Comparison of ENCODE assay signal across 8 cellular contexts in genomic region chr9:137077010-137077747, GRCh38. TPM values are rescaled to one million over a fixed set of nuclear protein-coding genes. Genes with fewer than 3 reads are reported as not detected.
DNase-seq lines count a peak whose midpoint lies in the region; ATAC-seq and TF ChIP-seq lines count a peak whose summit lies in the region.

A gene with protein sequence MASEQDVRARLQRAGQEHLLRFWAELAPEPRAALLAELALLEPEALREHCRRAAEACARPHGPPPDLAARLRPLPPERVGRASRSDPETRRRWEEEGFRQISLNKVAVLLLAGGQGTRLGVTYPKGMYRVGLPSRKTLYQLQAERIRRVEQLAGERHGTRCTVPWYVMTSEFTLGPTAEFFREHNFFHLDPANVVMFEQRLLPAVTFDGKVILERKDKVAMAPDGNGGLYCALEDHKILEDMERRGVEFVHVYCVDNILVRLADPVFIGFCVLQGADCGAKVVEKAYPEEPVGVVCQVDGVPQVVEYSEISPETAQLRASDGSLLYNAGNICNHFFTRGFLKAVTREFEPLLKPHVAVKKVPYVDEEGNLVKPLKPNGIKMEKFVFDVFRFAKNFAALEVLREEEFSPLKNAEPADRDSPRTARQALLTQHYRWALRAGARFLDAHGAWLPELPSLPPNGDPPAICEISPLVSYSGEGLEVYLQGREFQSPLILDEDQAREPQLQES (plus strand): TSS chr9:137077517. CDS start chr9:137077533, 16 bp downstream.

- WGBS in spleen, 5 donors = 1 to 3% (median 3%) methylated on average over 25 to 87 of the region's 87 CpGs

- no peak within 1 kb of the TSS for H3K27ac ChIP-seq in HUES48 (ENCODE audit: low read depth, low read length)
- peak within 1 kb of the TSS; percentile 48 to 91 (median 76) for H3K27ac ChIP-seq in spleen

- in situ Hi-C loops in GM18951 (cut with MboI; ENCODE audit: low sequenced_read_pairs, unreplicated experiment) = no loop called here

- H3K36me3 ChIP-seq in HUES48 (ENCODE audit: control insufficient read depth, insufficient read depth, low read length) (peaks cover 5% of the 10 kb centered on the region; the same call in 1 of the 2 replicates), spleen (peaks cover 0 to 40% (median 31%) of the 10 kb centered on the region in 6 donors)

- peak; percentile 60 for DNase-seq in AG10803 (ENCODE audit: low read depth)
- peak; percentile 18 for DNase-seq in T1000 (lab: John Stamatoyannopoulos, UW)
- no peak for DNase-seq in central memory CD8-positive, alpha-beta T cell (ENCODE audit: low spot score in 2 of 2)
- peak; percentile 69 for DNase-seq in islet precursor cell
- peak; percentile 93 for DNase-seq in spleen
- DNase-seq in SIG-M5 (lab: John Stamatoyannopoulos, UW) = no peak

- H3K9me3 ChIP-seq in HUES48 (ENCODE audit: control insufficient read depth, insufficient read depth, low read length) = no peaks in the 10 kb centered on the region
- H3K9me3 ChIP-seq in spleen = no peaks in the 10 kb centered on the region

- H3K27me3 ChIP-seq in HUES48 (ENCODE audit: control insufficient read depth, insufficient read depth, low read length) (peaks cover 30% of the 10 kb centered on the region), spleen (replicated peaks in 1 of 7) (peaks cover 0 to 8% (median 0%) of the 10 kb centered on the region in 7 donors)

- intact Hi-C loops in spleen (cut with DNase I; ENCODE audit: low total_unique reads) = no loop called here

- no peaks in the 10 kb centered on the region for H3K9me3 Mint-ChIP-seq in central memory CD8-positive, alpha-beta T cell

- no peak within 1 kb of the TSS for H3K27ac Mint-ChIP-seq in central memory CD8-positive, alpha-beta T cell (ENCODE audit: low read depth)

- H3K36me3 Mint-ChIP-seq in central memory CD8-positive, alpha-beta T cell (ENCODE audit: insufficient read depth) = peaks cover 8% of the 10 kb centered on the region

- no peaks in the 10 kb centered on the region for H3K4me1 Mint-ChIP-seq in central memory CD8-positive, alpha-beta T cell

- TF ChIP-seq CTCF in AG10803 (conservative IDR thresholded peaks at IDR 0.05; ENCODE audit: low read length) = no peak
- no peak for TF ChIP-seq CTCF in spleen (IDR thresholded peaks at IDR 0.05 in 8 of 11, conservative IDR thresholded peaks at IDR 0.05 in 3 of 11)

- H3K9ac ChIP-seq in HUES48 (ENCODE audit: low read depth, low read length) = no peak within 1 kb of the TSS

- no peaks in the 10 kb centered on the region for H3K27me3 Mint-ChIP-seq in central memory CD8-positive, alpha-beta T cell

- ATAC-seq in central memory CD8-positive, alpha-beta T cell (replicated peaks; ENCODE audit: extremely low read depth, poor library complexity, severe bottlenecking) = peak; percentile 75

- H3K4me1 ChIP-seq in HUES48 (ENCODE audit: control insufficient read depth, insufficient read depth, low read length) (peaks cover 19% of the 10 kb centered on the region), spleen (peaks cover 9 to 77% (median 26%) of the 10 kb centered on the region in 6 donors)

- peak; percentile 75 for TF ChIP-seq POLR2A in GM18951 (IDR thresholded peaks at IDR 0.05; ENCODE audit: extremely low read depth, insufficient read depth, insufficient read length)
- no peak for TF ChIP-seq POLR2A in spleen (IDR thresholded peaks at IDR 0.05)

- H3K4me3 ChIP-seq in AG10803 (ENCODE audit: low read length) (peak within 1 kb of the TSS; percentile 68), HUES48 (ENCODE audit: low read depth, low read length) (peak within 1 kb of the TSS; percentile 64), spleen (peak within 1 kb of the TSS; percentile 55 to 94 (median 68))

- peak within 1 kb of the TSS; percentile 71 for H3K4me3 Mint-ChIP-seq in central memory CD8-positive, alpha-beta T cell

RNA-seq across cellular contexts. Expression of the gene that starts here (rescaled TPM):
- 10 to 100 TPM; 19.5 to 35.9 (median 28.6) TPM for total RNA-seq in spleen
- polyA plus RNA-seq in spleen = 10 to 100 TPM; 12.5 to 29.7 (median 24.6) TPM

Comparison
In these comparisons a context has a peak if more than half of its experiments do, and no peak if none do; other contexts are left out.
1. DNase-seq: peak in AG10803 (single experiment), T1000 (single experiment), islet precursor cell (single experiment) and spleen (single experiment); none in central memory CD8-positive, alpha-beta T cell (0 of 2) and SIG-M5 (single experiment).
2. Peak in every context shown above with its lines, with median percentiles within 50 percentile points of each other: H3K4me3 ChIP-seq.